8 cellular contexts compared by ENCODE assay signal in genomic region chr6:169162968-169163903, GRCh38.
DNase-seq lines count a peak whose midpoint lies in the region; ATAC-seq and TF ChIP-seq lines count a peak whose summit lies in the region.

No MANE protein-coding gene starts in this region.

- TF ChIP-seq CTCF in AG10803 (conservative IDR thresholded peaks at IDR 0.05; ENCODE audit: low read length) (peak; percentile 12; the same call in 1 of the 2 replicates), cardiac fibroblast (IDR thresholded peaks at IDR 0.05; ENCODE audit: low read depth, low read length) (no peak)

- no peaks in the 10 kb centered on the region for H3K9me3 Mint-ChIP-seq in activated T-helper 1 cell treated with anti-CD3 and anti-CD28 coated beads, Interleukin-12 subunit alpha, Interleukin-12 subunit beta, Interleukin-2, Interleukin-4 antibody, amounts not matched to agents 30 ng/mL and 10 ng/mL and 1 ng/mL, durations not matched to agents 14 hours and 24 hours and 36 hours

- H3K27ac Mint-ChIP-seq in activated T-helper 1 cell treated with anti-CD3 and anti-CD28 coated beads, Interleukin-12 subunit alpha, Interleukin-12 subunit beta, Interleukin-2, Interleukin-4 antibody, amounts not matched to agents 30 ng/mL and 10 ng/mL and 1 ng/mL, durations not matched to agents 14 hours and 24 hours and 36 hours = no peak overlapping the region

- no peaks in the 10 kb centered on the region for H3K36me3 Mint-ChIP-seq in activated T-helper 1 cell treated with anti-CD3 and anti-CD28 coated beads, Interleukin-12 subunit alpha, Interleukin-12 subunit beta, Interleukin-2, Interleukin-4 antibody, amounts not matched to agents 30 ng/mL and 10 ng/mL and 1 ng/mL, durations not matched to agents 14 hours and 24 hours and 36 hours (ENCODE audit: low read depth)

- intact Hi-C loops in activated T-helper 1 cell treated with anti-CD3 and anti-CD28 coated beads, Interleukin-12 subunit alpha, Interleukin-12 subunit beta, Interleukin-2, Interleukin-4 antibody, amounts not matched to agents 30 ng/mL and 10 ng/mL and 1 ng/mL, durations not matched to agents 14 hours and 24 hours and 36 hours (cut with micrococcal nuclease) = no loop called here

- no peaks in the 10 kb centered on the region for H3K27me3 Mint-ChIP-seq in activated T-helper 1 cell treated with anti-CD3 and anti-CD28 coated beads, Interleukin-12 subunit alpha, Interleukin-12 subunit beta, Interleukin-2, Interleukin-4 antibody, amounts not matched to agents 30 ng/mL and 10 ng/mL and 1 ng/mL, durations not matched to agents 14 hours and 24 hours and 36 hours (ENCODE audit: insufficient read depth)

- no peaks in the 10 kb centered on the region for H3K4me1 Mint-ChIP-seq in activated T-helper 1 cell treated with anti-CD3 and anti-CD28 coated beads, Interleukin-12 subunit alpha, Interleukin-12 subunit beta, Interleukin-2, Interleukin-4 antibody, amounts not matched to agents 30 ng/mL and 10 ng/mL and 1 ng/mL, durations not matched to agents 14 hours and 24 hours and 36 hours (ENCODE audit: low read depth)

- H3K4me3 ChIP-seq in AG10803 (ENCODE audit: low read length) (peak overlapping the region; percentile 56), cardiac fibroblast (replicated peaks in 1 of 2; ENCODE audit: low read depth in 2 of 2, low read length in 2 of 2) (peak overlapping the region in 1 of 2 donors; percentile 40)

- DNase-seq in AG10803 (ENCODE audit: low read depth) = peak; percentile 97
- DNase-seq in KG1 (lab: John Stamatoyannopoulos, UW) = peak; percentile 30
- DNase-seq in cardiac fibroblast (ENCODE audit: low read depth in 2 of 2) = peak; percentile 95 to 100
- peak; percentile 82 for DNase-seq in myocyte (ENCODE audit: low read depth)
- DNase-seq in amygdala (lab: John Stamatoyannopoulos, UW) = no peak
- DNase-seq in activated T-helper 1 cell treated with anti-CD3 and anti-CD28 coated beads, Interleukin-12 subunit alpha, Interleukin-12 subunit beta, Interleukin-2, Interleukin-4 antibody, amounts not matched to agents 30 ng/mL and 10 ng/mL and 1 ng/mL, durations not matched to agents 14 hours and 24 hours and 36 hours (ENCODE audit: low spot score) = no peak

- ATAC-seq in GM19328 (IDR thresholded peaks at IDR 0.05; ENCODE audit: unreplicated experiment) = no peak
- ATAC-seq in GM21737 (IDR thresholded peaks at IDR 0.05; ENCODE audit: unreplicated experiment) = no peak

- no peak overlapping the region for H3K4me3 Mint-ChIP-seq in activated T-helper 1 cell treated with anti-CD3 and anti-CD28 coated beads, Interleukin-12 subunit alpha, Interleukin-12 subunit beta, Interleukin-2, Interleukin-4 antibody, amounts not matched to agents 30 ng/mL and 10 ng/mL and 1 ng/mL, durations not matched to agents 14 hours and 24 hours and 36 hours

Comparison
In these comparisons a context has a peak if more than half of its experiments do, and no peak if none do; other contexts are left out.
1. DNase-seq: peak in AG10803 (single experiment), KG1 (single experiment), cardiac fibroblast (2 of 2) and myocyte (single experiment); none in amygdala (0 of 56) and activated T-helper 1 cell treated with anti-CD3 and anti-CD28 coated beads, Interleukin-12 subunit alpha, Interleukin-12 subunit beta, Interleukin-2, Interleukin-4 antibody, amounts not matched to agents 30 ng/mL and 10 ng/mL and 1 ng/mL, durations not matched to agents 14 hours and 24 hours and 36 hours (single experiment).